1 cellular context compared by ENCODE assay signal in genomic region chr15:38058596-38059075, GRCh38.
TF ChIP-seq lines count a peak whose summit lies in the region.

No MANE protein-coding gene starts in this region.

TF ChIP-seq in GM12878, 131 proteins besides CTCF, POLR2A, EP300 and RAD21 (continued from another document and continues in another):
- no peak for TF ChIP-seq NFXL1 (IDR thresholded peaks at IDR 0.05; ENCODE audit: borderline replicate concordance)
- no peak for TF ChIP-seq WRNIP1 (IDR thresholded peaks at IDR 0.05; ENCODE audit: borderline replicate concordance, low read depth, low read length)
- no peak for TF ChIP-seq STAT1 (conservative IDR thresholded peaks at IDR 0.05)
- peak; percentile 53; the same call in 1 of the 2 replicates for TF ChIP-seq EED (IDR thresholded peaks at IDR 0.05; ENCODE audit: low read depth)
- TF ChIP-seq E2F4 (IDR thresholded peaks at IDR 0.05; ENCODE audit: low read depth, low read length), result no peak
- TF ChIP-seq NBN (IDR thresholded peaks at IDR 0.05), result 0 out of 2 replicates have a peak, but pooled peaks have one; percentile 31
- peak; percentile 56 for TF ChIP-seq CREM (IDR thresholded peaks at IDR 0.05; ENCODE audit: low read depth)
- no peak for TF ChIP-seq RAD51 (IDR thresholded peaks at IDR 0.05)
- no peak for TF ChIP-seq HSF1 (IDR thresholded peaks at IDR 0.05; ENCODE audit: low read depth, low read length)
- TF ChIP-seq CUX1 (IDR thresholded peaks at IDR 0.05; ENCODE audit: insufficient replicate concordance, low read depth, low read length), result no peak
- no peak for TF ChIP-seq ATF2 (IDR thresholded peaks at IDR 0.05; ENCODE audit: low read length)
- TF ChIP-seq YY1 (IDR thresholded peaks at IDR 0.05; ENCODE audit: low read depth, low read length), result no peak
- TF ChIP-seq CHD1 (IDR thresholded peaks at IDR 0.05; ENCODE audit: low read depth, low read length), result no peak
- TF ChIP-seq STAT3 (IDR thresholded peaks at IDR 0.05; ENCODE audit: low read depth, low read length), result no peak
- no peak for TF ChIP-seq SMARCA5 (IDR thresholded peaks at IDR 0.05)
- no peak for TF ChIP-seq MLLT1 (IDR thresholded peaks at IDR 0.05)
- TF ChIP-seq ZSCAN29 (IDR thresholded peaks at IDR 0.05), result no peak
- TF ChIP-seq NR2F1 (conservative IDR thresholded peaks at IDR 0.05), result peak; percentile 93
- TF ChIP-seq RB1 (IDR thresholded peaks at IDR 0.05; ENCODE audit: borderline replicate concordance), result no peak
- TF ChIP-seq HDAC6 (IDR thresholded peaks at IDR 0.05; ENCODE audit: unreplicated experiment), result no peak
- TF ChIP-seq CEBPZ (IDR thresholded peaks at IDR 0.05; ENCODE audit: low read depth, low read length), result no peak
- no peak for TF ChIP-seq KAT2A (conservative IDR thresholded peaks at IDR 0.05; ENCODE audit: control insufficient read depth, low read depth, low read length)
- TF ChIP-seq MEF2A (IDR thresholded peaks at IDR 0.05; ENCODE audit: insufficient read depth, low read depth, low read length), result 0 out of 2 replicates have a peak, but pooled peaks have one; percentile 52
- TF ChIP-seq CEBPB (IDR thresholded peaks at IDR 0.05; ENCODE audit: borderline replicate concordance in 1 of 2, low read depth in 2 of 2, low read length in 2 of 2), result no peak
- no peak for TF ChIP-seq CBX5 (IDR thresholded peaks at IDR 0.05; ENCODE audit: low read depth)
- no peak for TF ChIP-seq RCOR1 (conservative IDR thresholded peaks at IDR 0.05; ENCODE audit: low read depth, low read length)
- no peak for TF ChIP-seq CBX3 (IDR thresholded peaks at IDR 0.05; ENCODE audit: borderline replicate concordance, low read depth)
- peak in 1 of 2 experiments; percentile 24; a peak in 1 of 4 replicates for TF ChIP-seq ETV6 (conservative IDR thresholded peaks at IDR 0.05 in 1 of 2, IDR thresholded peaks at IDR 0.05 in 1 of 2; ENCODE audit: borderline replicate concordance in 1 of 2, low read depth in 1 of 2)
- TF ChIP-seq POLR2AphosphoS5 (IDR thresholded peaks at IDR 0.05; ENCODE audit: low read length), result no peak
- peak; percentile 15 for TF ChIP-seq MEF2B (IDR thresholded peaks at IDR 0.05; ENCODE audit: partially characterized antibody, poor library complexity, severe bottlenecking)
- peak; percentile 70 for TF ChIP-seq ZNF217 (IDR thresholded peaks at IDR 0.05)
- TF ChIP-seq ZNF687 (IDR thresholded peaks at IDR 0.05), result no peak; the same call in 1 of the 2 replicates
- TF ChIP-seq PKNOX1 (IDR thresholded peaks at IDR 0.05), result no peak
- TF ChIP-seq SREBF2 (IDR thresholded peaks at IDR 0.05; ENCODE audit: low read length), result no peak
- TF ChIP-seq TCF12 (IDR thresholded peaks at IDR 0.05; ENCODE audit: low read depth, low read length), result no peak
- TF ChIP-seq RELB (IDR thresholded peaks at IDR 0.05; ENCODE audit: low read depth), result peak; percentile 95
